In genomic region chr5:179724163-179724562, GRCh38 we compare ENCODE assay signal across 17 cellular contexts. TPM values are rescaled to one million over a fixed set of nuclear protein-coding genes. Genes with fewer than 3 reads are reported as not detected.
DNase-seq lines count a peak whose midpoint lies in the region; ATAC-seq, FAIRE-seq and TF ChIP-seq lines count a peak whose summit lies in the region.
"Had no signal": no experiment of that assay in that cellular context is flagged by ENCODE, and none has a peak within 500 bp of the region (broad histone marks: within the 10 kb centered on the region; RNA-seq: fewer than 3 reads in every experiment).

No MANE protein-coding gene starts in this region.

- peaks cover 39% of the 10 kb centered on the region for H3K79me2 ChIP-seq in astrocyte (ENCODE audit: insufficient read depth, low read length)

- CTCF ChIA-PET in activated CD8-positive, alpha-beta T cell treated with anti-CD3 and anti-CD28 coated beads for 36 hours (lab: Charles Lee): no interaction called here
- CTCF ChIA-PET in activated CD8-positive, alpha-beta T cell treated with anti-CD3 and anti-CD28 coated beads, Interleukin-2, amount 10 ng/mL, durations not matched to agents 7 days and 5 days (lab: Charles Lee): no interaction called here
- CTCF ChIA-PET in Caco-2 (lab: Charles Lee): no interaction called here

- H3K4me3 ChIP-seq in Caco-2 (ENCODE audit: low read depth, low read length): no peak overlapping the region
- H3K4me3 ChIP-seq in astrocyte (ENCODE audit: insufficient read depth, low read depth, low read length): no peak overlapping the region
- no peak overlapping the region for H3K4me3 ChIP-seq in neutrophil (ENCODE audit: low read depth in 1 of 2, low read length in 1 of 2)
- H3K4me3 ChIP-seq: BLaER1 had no signal

- H3K9me3 ChIP-seq in Caco-2 (no peaks in the 10 kb centered on the region), astrocyte (ENCODE audit: insufficient read depth, low read depth, low read length) (no peaks in the 10 kb centered on the region), neutrophil (no peaks in the 10 kb centered on the region)
- H3K9me3 ChIP-seq: BLaER1 had no signal

- no peak overlapping the region for H3K9ac ChIP-seq in astrocyte (ENCODE audit: low read length)
- H3K9ac ChIP-seq: BLaER1 had no signal

- no peaks in the 10 kb centered on the region for H3K27me3 ChIP-seq in Caco-2 (replicated peaks; ENCODE audit: control insufficient read depth, insufficient read depth, low read length)
- no peaks in the 10 kb centered on the region for H3K27me3 ChIP-seq in astrocyte (ENCODE audit: insufficient read depth, low read length)
- H3K27me3 ChIP-seq in neutrophil: no peaks in the 10 kb centered on the region
- H3K27me3 ChIP-seq: BLaER1 had no signal

- H4K20me1 ChIP-seq in astrocyte (ENCODE audit: insufficient read depth, low read length): peaks cover 71% of the 10 kb centered on the region

- no peak overlapping the region for H3K4me3 Mint-ChIP-seq in activated CD8-positive, alpha-beta T cell treated with anti-CD3 and anti-CD28 coated beads for 36 hours
- no peak overlapping the region for H3K4me3 Mint-ChIP-seq in activated CD8-positive, alpha-beta T cell treated with anti-CD3 and anti-CD28 coated beads, Interleukin-2, amount 10 ng/mL, durations not matched to agents 7 days and 5 days
- H3K4me3 Mint-ChIP-seq in Caco-2 (ENCODE audit: unreplicated experiment) (no peak overlapping the region), astrocyte (ENCODE audit: unreplicated experiment) (no peak overlapping the region)

- no peaks in the 10 kb centered on the region for H3K9me3 Mint-ChIP-seq in activated CD8-positive, alpha-beta T cell treated with anti-CD3 and anti-CD28 coated beads for 36 hours
- no peaks in the 10 kb centered on the region for H3K9me3 Mint-ChIP-seq in activated CD8-positive, alpha-beta T cell treated with anti-CD3 and anti-CD28 coated beads, Interleukin-2, amount 10 ng/mL, durations not matched to agents 7 days and 5 days (ENCODE audit: insufficient read depth)
- no peaks in the 10 kb centered on the region for H3K9me3 Mint-ChIP-seq in Caco-2 (ENCODE audit: unreplicated experiment)
- H3K9me3 Mint-ChIP-seq in astrocyte (ENCODE audit: unreplicated experiment): no peaks in the 10 kb centered on the region

- no peak overlapping the region for H3K4me2 ChIP-seq in astrocyte (ENCODE audit: low read length)
- H3K4me2 ChIP-seq: BLaER1 had no signal

- TF ChIP-seq CTCF in activated CD8-positive, alpha-beta T cell treated with anti-CD3 and anti-CD28 coated beads for 36 hours (IDR thresholded peaks at IDR 0.05): no peak
- TF ChIP-seq CTCF in Caco-2 (IDR thresholded peaks at IDR 0.05; ENCODE audit: insufficient read depth in 1 of 2, low read depth in 1 of 2, low read length in 1 of 2, severe bottlenecking in 1 of 2, unreplicated experiment in 1 of 2) (no peak), astrocyte (IDR thresholded peaks at IDR 0.05; ENCODE audit: insufficient read depth, low read depth, low read length) (no peak), neutrophil (IDR thresholded peaks at IDR 0.05) (no peak)

- H3K4me1 Mint-ChIP-seq in activated CD8-positive, alpha-beta T cell treated with anti-CD3 and anti-CD28 coated beads for 36 hours (ENCODE audit: low read depth): peaks cover 4% of the 10 kb centered on the region
- peaks cover 2% of the 10 kb centered on the region for H3K4me1 Mint-ChIP-seq in activated CD8-positive, alpha-beta T cell treated with anti-CD3 and anti-CD28 coated beads, Interleukin-2, amount 10 ng/mL, durations not matched to agents 7 days and 5 days (ENCODE audit: low read depth)
- no peaks in the 10 kb centered on the region for H3K4me1 Mint-ChIP-seq in Caco-2 (ENCODE audit: low read depth, unreplicated experiment)
- H3K4me1 Mint-ChIP-seq in astrocyte (ENCODE audit: low read depth, unreplicated experiment): no peaks in the 10 kb centered on the region

- H3K4me1 ChIP-seq in Caco-2 (no peaks in the 10 kb centered on the region), astrocyte (ENCODE audit: insufficient read depth, low read length) (no peaks in the 10 kb centered on the region), neutrophil (ENCODE audit: control insufficient read depth in 1 of 2, insufficient read depth in 1 of 2, low read depth in 1 of 2, low read length in 1 of 2) (peaks cover 17 to 27% of the 10 kb centered on the region in 2 experiments)
- H3K4me1 ChIP-seq: BLaER1 had no signal

- no peak for DNase-seq in activated CD8-positive, alpha-beta T cell treated with anti-CD3 and anti-CD28 coated beads for 36 hours
- no peak for DNase-seq in activated CD8-positive, alpha-beta T cell treated with anti-CD3 and anti-CD28 coated beads, Interleukin-2, amount 10 ng/mL, durations not matched to agents 7 days and 5 days
- DNase-seq in Caco-2 (no peak), astrocyte (ENCODE audit: low read depth) (no peak), NCI-H446 treated with DMSO at 0.1 percent for 48 hours (lab: John Stamatoyannopoulos, UW) (no peak), GF-D8 (lab: John Stamatoyannopoulos, UW) (no peak), posterior cingulate gyrus (no peak)
- DNase-seq: 8988T, DMS53, NCI-H1417 treated with DMSO at 0.1 percent for 48 hours, NCI-H2029, NCI-H510A treated with DMSO at 0.1 percent for 48 hours had no signal

- no TSS peak for BruUV-seq in Caco-2 (replicated peaks; lab: Mats Ljungman, UMichigan)

- FAIRE-seq in astrocyte (lab: Jason Lieb, UNC): no peak

- POLR2A ChIA-PET in activated CD8-positive, alpha-beta T cell treated with anti-CD3 and anti-CD28 coated beads for 36 hours (lab: Charles Lee): interaction anchor here (0.7 to 1.2 kb wide), 3 partner anchors 11 to 46 kb away, joined by 3 read pairs; no protein-coding TSS in a partner anchor
- POLR2A ChIA-PET in activated CD8-positive, alpha-beta T cell treated with anti-CD3 and anti-CD28 coated beads, Interleukin-2, amount 10 ng/mL, durations not matched to agents 7 days and 5 days (lab: Charles Lee): interaction anchor here (1.0 kb wide), 1 partner anchor 105 kb away, joined by 3 read pairs; no protein-coding TSS in a partner anchor
- POLR2A ChIA-PET in Caco-2 (lab: Charles Lee): interaction anchor here (1.2 kb wide), 1 partner anchor 31 kb away, joined by 4 read pairs; no protein-coding TSS in a partner anchor

- H3K27ac ChIP-seq in astrocyte (ENCODE audit: low read depth, low read length) (no peak overlapping the region), neutrophil (peak overlapping the region; percentile 51)
- H3K27ac ChIP-seq: BLaER1 had no signal

- peaks cover 60% of the 10 kb centered on the region for H3K36me3 Mint-ChIP-seq in activated CD8-positive, alpha-beta T cell treated with anti-CD3 and anti-CD28 coated beads for 36 hours (ENCODE audit: low read depth)
- H3K36me3 Mint-ChIP-seq in activated CD8-positive, alpha-beta T cell treated with anti-CD3 and anti-CD28 coated beads, Interleukin-2, amount 10 ng/mL, durations not matched to agents 7 days and 5 days (ENCODE audit: low read depth): peaks cover 71% of the 10 kb centered on the region
- peaks cover 91% of the 10 kb centered on the region for H3K36me3 Mint-ChIP-seq in Caco-2 (ENCODE audit: insufficient read depth, unreplicated experiment)
- peaks cover 23% of the 10 kb centered on the region for H3K36me3 Mint-ChIP-seq in astrocyte (ENCODE audit: low read depth, unreplicated experiment)

- H3K36me3 ChIP-seq in Caco-2 (ENCODE audit: control insufficient read depth, insufficient read depth, low read length) (peaks cover 9% of the 10 kb centered on the region), astrocyte (ENCODE audit: insufficient read depth, low read length) (peaks cover 85% of the 10 kb centered on the region), neutrophil (peaks cover 26% of the 10 kb centered on the region)

- no peaks in the 10 kb centered on the region for H3K27me3 Mint-ChIP-seq in activated CD8-positive, alpha-beta T cell treated with anti-CD3 and anti-CD28 coated beads for 36 hours
- H3K27me3 Mint-ChIP-seq in activated CD8-positive, alpha-beta T cell treated with anti-CD3 and anti-CD28 coated beads, Interleukin-2, amount 10 ng/mL, durations not matched to agents 7 days and 5 days (ENCODE audit: low read depth): no peaks in the 10 kb centered on the region
- H3K27me3 Mint-ChIP-seq in Caco-2 (ENCODE audit: insufficient read depth, unreplicated experiment) (no peaks in the 10 kb centered on the region), astrocyte (ENCODE audit: low read depth, unreplicated experiment) (no peaks in the 10 kb centered on the region)

- intact Hi-C loops in activated CD8-positive, alpha-beta T cell treated with anti-CD3 and anti-CD28 coated beads for 36 hours (cut with micrococcal nuclease): no loop called here
- intact Hi-C loops in Caco-2 (cut with micrococcal nuclease; ENCODE audit: unreplicated experiment) (no loop called here), posterior cingulate gyrus (cut with DNase I) (no loop called here)

- H2AFZ ChIP-seq in astrocyte (ENCODE audit: low read depth, low read length): no peak overlapping the region

- ATAC-seq in activated CD8-positive, alpha-beta T cell treated with anti-CD3 and anti-CD28 coated beads for 36 hours: no peak
- ATAC-seq in activated CD8-positive, alpha-beta T cell treated with anti-CD3 and anti-CD28 coated beads, Interleukin-2, amount 10 ng/mL, durations not matched to agents 7 days and 5 days: no peak
- ATAC-seq: HCT116, Panc1 had no signal

- H3K27ac Mint-ChIP-seq in activated CD8-positive, alpha-beta T cell treated with anti-CD3 and anti-CD28 coated beads for 36 hours: peak overlapping the region; percentile 38
- no peak overlapping the region for H3K27ac Mint-ChIP-seq in activated CD8-positive, alpha-beta T cell treated with anti-CD3 and anti-CD28 coated beads, Interleukin-2, amount 10 ng/mL, durations not matched to agents 7 days and 5 days
- H3K27ac Mint-ChIP-seq in Caco-2 (ENCODE audit: unreplicated experiment): peak overlapping the region; percentile 62
- H3K27ac Mint-ChIP-seq in astrocyte (ENCODE audit: unreplicated experiment): peak overlapping the region; percentile 55

RNA-seq across cellular contexts. Expression of gene MAML1, which starts 8.5 kb away (rescaled TPM):
- total RNA-seq in activated CD8-positive, alpha-beta T cell treated with anti-CD3 and anti-CD28 coated beads for 36 hours: 10 to 100 TPM; 26.1 to 26.6 TPM
- total RNA-seq in activated CD8-positive, alpha-beta T cell treated with anti-CD3 and anti-CD28 coated beads, Interleukin-2, amount 10 ng/mL, durations not matched to agents 7 days and 5 days: 10 to 100 TPM; 28.9 to 30.0 TPM
- 39.3 and 41.3 TPM in 2 replicates for total RNA-seq in Caco-2 (2022)
- total RNA-seq in astrocyte: 24.7 and 26.0 TPM in 2 replicates

RNA-seq across cellular contexts. Expression of gene CANX, which starts 25.4 kb away (rescaled TPM):
- 100 to 1,000 TPM; 431 to 444 TPM for total RNA-seq in activated CD8-positive, alpha-beta T cell treated with anti-CD3 and anti-CD28 coated beads for 36 hours
- 100 to 1,000 TPM; 352 to 366 TPM for total RNA-seq in activated CD8-positive, alpha-beta T cell treated with anti-CD3 and anti-CD28 coated beads, Interleukin-2, amount 10 ng/mL, durations not matched to agents 7 days and 5 days
- total RNA-seq in Caco-2 (2022): 853 and 871 TPM in 2 replicates
- total RNA-seq in astrocyte: 792 and 828 TPM in 2 replicates

RNA-seq across cellular contexts. Expression of gene CBY3, which starts 43.3 kb away (rescaled TPM):
- total RNA-seq in activated CD8-positive, alpha-beta T cell treated with anti-CD3 and anti-CD28 coated beads for 36 hours: 1 to 10 TPM in 1 of 2 experiments, under 1 TPM in 1; 0.47 to 1.2 TPM
- under 1 TPM in 1 of 2 experiments, not detected in 1; 0.55 TPM for total RNA-seq in activated CD8-positive, alpha-beta T cell treated with anti-CD3 and anti-CD28 coated beads, Interleukin-2, amount 10 ng/mL, durations not matched to agents 7 days and 5 days
- total RNA-seq in Caco-2 (2022): 0.68 and 1.3 TPM in 2 replicates
- total RNA-seq in astrocyte: not detected in 2 replicates
- total RNA-seq: HT-29 had no signal
